Comparison of ENCODE assay signal across 8 cellular contexts in the genomic region with DNA sequence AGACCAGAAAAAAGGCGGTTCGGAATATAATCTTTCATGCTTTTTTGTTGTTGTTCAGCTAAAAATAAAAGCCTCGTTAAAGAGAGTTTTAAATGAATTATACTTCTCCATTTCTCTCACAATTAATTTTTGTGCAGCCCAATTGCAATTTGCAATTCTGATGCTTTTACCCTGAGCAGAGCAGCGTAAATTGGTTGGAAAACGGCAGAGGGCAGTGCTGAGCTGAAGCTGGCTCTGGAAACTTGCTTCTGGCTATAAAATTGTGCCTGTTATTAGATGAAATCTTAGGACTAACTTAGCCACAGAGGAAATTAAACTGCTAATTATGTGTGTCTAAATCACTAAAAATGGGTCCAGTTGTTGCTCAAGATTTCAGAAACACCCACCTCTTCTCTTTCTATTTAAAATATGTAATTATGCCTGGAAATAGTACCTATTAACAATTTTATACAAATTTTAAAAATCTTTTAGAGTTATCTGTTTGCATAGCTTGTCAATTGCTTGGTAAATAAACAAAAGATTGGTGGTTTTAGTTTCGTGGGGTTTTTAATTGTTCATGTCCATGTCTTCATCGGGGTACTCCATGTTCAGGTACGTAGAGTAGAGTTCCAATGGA.
DNase-seq lines count a peak whose midpoint lies in the region; ATAC-seq and TF ChIP-seq lines count a peak whose summit lies in the region.

No MANE protein-coding gene starts in this region.

- peak; percentile 61 for DNase-seq in AG10803 (ENCODE audit: low read depth)
- peak; percentile 48 for DNase-seq in GM23338 (ENCODE audit: low spot score)
- peak; percentile 74 for DNase-seq in NCI-H510A treated with DMSO at 0.1 percent for 48 hours (lab: John Stamatoyannopoulos, UW)
- peak; percentile 49 for DNase-seq in astrocyte of the cerebellum (ENCODE audit: low read depth)
- DNase-seq in hippocampal formation (lab: John Stamatoyannopoulos, UW), result peak; percentile 33 to 34
- peak; percentile 35 for DNase-seq in smooth muscle cell of the brain vasculature (ENCODE audit: low read depth, low spot score)

- H3K27ac Mint-ChIP-seq in GM23338, result no peak overlapping the region

- H3K9me2 ChIP-seq in GM23338 (ENCODE audit: insufficient read depth), result peaks cover 6% of the 10 kb centered on the region; the same call in 1 of the 2 replicates

- no peaks in the 10 kb centered on the region; the same call in 1 of the 2 replicates for H3K4me1 ChIP-seq in GM23338 (ENCODE audit: insufficient read depth)

- no peaks in the 10 kb centered on the region for H3K36me3 ChIP-seq in GM23338 (ENCODE audit: insufficient read depth)

- no peaks in the 10 kb centered on the region for H3K36me3 Mint-ChIP-seq in GM23338 (ENCODE audit: low read depth)

- H3K27ac ChIP-seq in GM23338 (ENCODE audit: low read depth), result no peak overlapping the region

- TF ChIP-seq CTCF in AG10803 (conservative IDR thresholded peaks at IDR 0.05; ENCODE audit: low read length) (peak; percentile 97), GM23338 (conservative IDR thresholded peaks at IDR 0.05; ENCODE audit: low read depth in 2 of 2) (peak; percentile 80 to 91), astrocyte of the cerebellum (IDR thresholded peaks at IDR 0.05; ENCODE audit: low read depth, low read length, missing control alignments) (peak; percentile 93)

- no peaks in the 10 kb centered on the region for H3K9me3 Mint-ChIP-seq in GM23338

- no peak overlapping the region for H2AFZ ChIP-seq in GM23338

- no peak overlapping the region for H3K4me2 ChIP-seq in GM23338

- peaks cover 15% of the 10 kb centered on the region for H3K4me1 Mint-ChIP-seq in GM23338

- in situ Hi-C loops in astrocyte of the cerebellum (cut with HindIII; ENCODE audit: low sequenced_read_pairs), result loop anchor here (5.0 to 25.0 kb wide), 2 partner anchors 77 to 582 kb away; no protein-coding TSS in a partner anchor

- no peaks in the 10 kb centered on the region for H3F3A ChIP-seq in GM23338 (replicated peaks; ENCODE audit: low read depth)

- no peaks in the 10 kb centered on the region for H4K20me1 ChIP-seq in GM23338 (replicated peaks; ENCODE audit: insufficient read depth)

- H3K4me3 Mint-ChIP-seq in GM23338, result no peak overlapping the region

- no peaks in the 10 kb centered on the region for H3K27me3 ChIP-seq in GM23338 (ENCODE audit: insufficient read depth)

- peaks cover 6% of the 10 kb centered on the region for H3K27me3 Mint-ChIP-seq in GM23338 (ENCODE audit: insufficient read depth, low read depth, poor library complexity)

- H3K4me3 ChIP-seq in AG10803 (ENCODE audit: low read length), result no peak overlapping the region
- no peak overlapping the region for H3K4me3 ChIP-seq in GM23338
- H3K4me3 ChIP-seq in astrocyte of the cerebellum (ENCODE audit: low read depth, low read length), result no peak overlapping the region

- ATAC-seq in GM23338 (peak; percentile 30; the same call in 1 of the 3 replicates), GM18517 (IDR thresholded peaks at IDR 0.05; ENCODE audit: unreplicated experiment) (no peak), GM21360 (IDR thresholded peaks at IDR 0.05; ENCODE audit: unreplicated experiment) (no peak)

- H3K79me2 ChIP-seq in GM23338 (replicated peaks; ENCODE audit: insufficient read depth), result no peaks in the 10 kb centered on the region

TF ChIP-seq in GM23338, 12 proteins besides CTCF, POLR2A, EP300 and RAD21:
- no peak for TF ChIP-seq ZNF462 (CRISPR knock-in tag; IDR thresholded peaks at IDR 0.05)
- TF ChIP-seq POLR2AphosphoS5 (IDR thresholded peaks at IDR 0.05; ENCODE audit: low read depth), result no peak
